Comparison of ENCODE assay signal across 9 cellular contexts in the genomic region with DNA sequence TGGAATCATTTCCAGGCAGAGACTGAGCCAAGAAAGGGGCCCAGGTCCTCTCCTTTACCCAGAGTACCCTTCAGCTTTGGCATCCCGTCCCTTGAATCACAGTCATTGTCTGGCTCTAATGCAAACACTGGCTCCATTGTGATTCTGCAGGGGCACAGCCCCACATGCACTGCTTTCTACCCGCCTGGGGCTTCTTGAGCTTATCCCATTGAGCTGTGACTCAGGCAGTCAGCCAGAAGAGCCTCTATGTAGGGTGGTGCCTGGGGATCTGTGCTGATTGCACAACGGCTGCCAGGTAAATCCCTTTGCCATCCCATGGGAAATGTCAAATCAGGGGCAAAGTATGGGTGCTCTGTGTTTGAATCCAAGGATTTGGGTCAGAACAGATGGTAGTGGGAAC.
DNase-seq lines count a peak whose midpoint lies in the region; ATAC-seq and TF ChIP-seq lines count a peak whose summit lies in the region.
"Had no signal": no experiment of that assay in that cellular context is flagged by ENCODE, and none has a peak within 500 bp of the region (broad histone marks: within the 10 kb centered on the region; RNA-seq: fewer than 3 reads in every experiment).

No MANE protein-coding gene starts in this region.

- no peaks in the 10 kb centered on the region for H3K27me3 Mint-ChIP-seq in Calu3 (ENCODE audit: unreplicated experiment)
- no peaks in the 10 kb centered on the region for H3K27me3 Mint-ChIP-seq in MCF 10A (ENCODE audit: insufficient read depth, unreplicated experiment)

- no peak for ATAC-seq in HG03108 (IDR thresholded peaks at IDR 0.05; ENCODE audit: unreplicated experiment)
- ATAC-seq in HG03175 (IDR thresholded peaks at IDR 0.05; ENCODE audit: unreplicated experiment) = no peak

- H3K27ac Mint-ChIP-seq in Calu3 (ENCODE audit: unreplicated experiment) (peak overlapping the region; percentile 71), MCF 10A (ENCODE audit: low read depth, unreplicated experiment) (peak overlapping the region; percentile 13)

- no TSS peak for BruUV-seq in Calu3 (replicated peaks; lab: Mats Ljungman, UMichigan)
- no TSS peak for BruUV-seq in MCF 10A (replicated peaks; lab: Mats Ljungman, UMichigan)

- H3K9me3 Mint-ChIP-seq in Calu3 (ENCODE audit: low read depth, unreplicated experiment) = peaks cover 2% of the 10 kb centered on the region
- H3K9me3 Mint-ChIP-seq in MCF 10A (ENCODE audit: unreplicated experiment) = no peaks in the 10 kb centered on the region

- no peak overlapping the region for H3K4me3 Mint-ChIP-seq in Calu3 (ENCODE audit: low read depth, unreplicated experiment)
- no peak overlapping the region for H3K4me3 Mint-ChIP-seq in MCF 10A (ENCODE audit: unreplicated experiment)

- H3K4me1 Mint-ChIP-seq in Calu3 (ENCODE audit: low read depth, unreplicated experiment) = peaks cover 35% of the 10 kb centered on the region
- peaks cover 6% of the 10 kb centered on the region for H3K4me1 Mint-ChIP-seq in MCF 10A (ENCODE audit: insufficient read depth, unreplicated experiment)

- no peaks in the 10 kb centered on the region for H3K36me3 Mint-ChIP-seq in Calu3 (ENCODE audit: insufficient read depth, unreplicated experiment)
- H3K36me3 Mint-ChIP-seq in MCF 10A (ENCODE audit: insufficient read depth, unreplicated experiment) = no peaks in the 10 kb centered on the region

- CTCF ChIA-PET in Calu3 (lab: Charles Lee) (interaction anchor here (1.0 to 1.6 kb wide), 3 partner anchors 58 to 87 kb away, joined by 3 to 5 read pairs (median 3); no protein-coding TSS in a partner anchor), MCF 10A (lab: Yijun Ruan, JAX) (no interaction called here)

- DNase-seq in Calu3 (peak; percentile 83), NCI-H1436 treated with DMSO at 0.1 percent for 48 hours (lab: John Stamatoyannopoulos, UW) (peak; percentile 88), MCF 10A (ENCODE audit: unreplicated experiment) (peak; percentile 97), middle frontal gyrus (ENCODE audit: extremely low spot score, low spot score) (peak; percentile 47), AML-193 (lab: John Stamatoyannopoulos, UW) (no peak)
- no peak for DNase-seq in stimulated activated CD4-positive, alpha-beta T cell treated with anti-CD3 and anti-CD28 coated beads, Interleukin-12 subunit alpha, Interleukin-12 subunit beta, amount 100 ng/mL, for 4 hours
- DNase-seq: stimulated activated naive CD4-positive, alpha-beta T cell treated with Interleukin-2 at 50 U/mL for 16 hours had no signal

- intact Hi-C loops in Calu3 (cut with micrococcal nuclease; ENCODE audit: unreplicated experiment) (loop anchor here (5.0 kb wide), 1 partner anchor 44 kb away; no protein-coding TSS in a partner anchor), MCF 10A (cut with micrococcal nuclease) (no loop called here)

- TF ChIP-seq CTCF in Calu3 (IDR thresholded peaks at IDR 0.05; ENCODE audit: unreplicated experiment) = no peak
- TF ChIP-seq CTCF in MCF 10A (IDR thresholded peaks at IDR 0.05; ENCODE audit: unreplicated experiment) = no peak

- POLR2A ChIA-PET in MCF 10A (lab: Yijun Ruan, JAX) = interaction anchor here (0.9 to 1.5 kb wide), 3 partner anchors 16 to 27 kb away, joined by 3 to 5 read pairs (median 4); no protein-coding TSS in a partner anchor

Comparison
In these comparisons a context has a peak if more than half of its experiments do, and no peak if none do; other contexts are left out.
1. DNase-seq: peak in Calu3 (single experiment), NCI-H1436 treated with DMSO at 0.1 percent for 48 hours (single experiment), MCF 10A (single experiment) and middle frontal gyrus (single experiment); none in stimulated activated CD4-positive, alpha-beta T cell treated with anti-CD3 and anti-CD28 coated beads, Interleukin-12 subunit alpha, Interleukin-12 subunit beta, amount 100 ng/mL, for 4 hours (single experiment) and AML-193 (0 of 2).